ENCODE assay signal across 23 cellular contexts in genomic region chr7:16970732-16971495, GRCh38.
"Had no signal": no experiment of that assay in that cellular context is flagged by ENCODE, and none has a peak within 500 bp of the region (broad histone marks: within the 10 kb centered on the region; RNA-seq: fewer than 3 reads in every experiment).

No MANE protein-coding gene starts in this region.

- H3K27ac Mint-ChIP-seq: activated naive CD4-positive, alpha-beta T cell treated with anti-CD3 and anti-CD28 coated beads, Interleukin-2, amount 10 ng/mL, durations not matched to agents 7 days and 5 days; T-helper 1 cell treated with Interleukin-12 subunit alpha and Interleukin-12 subunit beta and Interleukin-4 antibody, amounts not matched to agents 30 μg/mL and 1 μg/mL, for 36 hours had no signal

- H3K9me3 Mint-ChIP-seq: nephron had no signal

- DNase-seq: activated CD4-positive, alpha-beta T cell treated with anti-CD3 and anti-CD28 coated beads for 4 hours; activated CD4-positive, alpha-beta T cell treated with anti-CD3 and anti-CD28 coated beads, Interleukin-2, amount 50 U/mL, for 48 hours; activated CD4-positive, CD25-positive, alpha-beta regulatory T cell; activated effector memory CD4-positive, alpha-beta T cell treated with anti-CD3 and anti-CD28 coated beads, Interleukin-2, amount 50 U/mL, for 16 hours; activated naive CD4-positive, alpha-beta T cell treated with anti-CD3 and anti-CD28 coated beads, Interleukin-2, amount 10 ng/mL, durations not matched to agents 7 days and 5 days; anterior cingulate cortex; body of pancreas; cortex of kidney; effector CD8-positive, alpha-beta T cell; head of caudate nucleus; hypothalamus; left ventricle myocardium superior; nucleus accumbens; posterior cingulate gyrus; right lobe of liver; stimulated activated CD4-positive, alpha-beta T cell treated with anti-CD3 and anti-CD28 coated beads, Interleukin-1b, Interleukin-23, amount 100 ng/mL, for 48 hours; transverse colon had no signal

- H3K4me1 ChIP-seq: body of pancreas, right lobe of liver, transverse colon had no signal

- H3K27me3 ChIP-seq: body of pancreas, cardiac muscle cell, gastroesophageal sphincter, right lobe of liver, transverse colon, vagina had no signal

- H3K9me3 ChIP-seq: body of pancreas, gastroesophageal sphincter, right lobe of liver, transverse colon, vagina had no signal

- H3K4me3 Mint-ChIP-seq: activated naive CD4-positive, alpha-beta T cell treated with anti-CD3 and anti-CD28 coated beads, Interleukin-2, amount 10 ng/mL, durations not matched to agents 7 days and 5 days; nephron; T-helper 1 cell treated with Interleukin-12 subunit alpha and Interleukin-12 subunit beta and Interleukin-4 antibody, amounts not matched to agents 30 μg/mL and 1 μg/mL, for 36 hours had no signal

- H3K36me3 Mint-ChIP-seq: activated naive CD4-positive, alpha-beta T cell treated with anti-CD3 and anti-CD28 coated beads, Interleukin-2, amount 10 ng/mL, durations not matched to agents 7 days and 5 days had no signal

- H3K27ac ChIP-seq: body of pancreas, cardiac muscle cell, gastroesophageal sphincter, right lobe of liver, transverse colon, vagina had no signal

- ATAC-seq: body of pancreas, gastroesophageal sphincter, left ventricle myocardium superior, right lobe of liver had no signal

- H3K4me3 ChIP-seq: body of pancreas, cardiac muscle cell, gastroesophageal sphincter, right lobe of liver, skin epidermis, transverse colon, vagina had no signal

- H3K36me3 ChIP-seq: cardiac muscle cell, gastroesophageal sphincter, right lobe of liver, transverse colon, vagina had no signal
